In genomic region chr3:50089603-50089945, GRCh38 we compare ENCODE assay signal across 8 cellular contexts. TPM values are rescaled to one million over a fixed set of nuclear protein-coding genes. Genes with fewer than 3 reads are reported as not detected.
DNase-seq lines count a peak whose midpoint lies in the region; ATAC-seq, FAIRE-seq and TF ChIP-seq lines count a peak whose summit lies in the region.

No MANE protein-coding gene starts in this region.

- POLR2A ChIA-PET in AG04449 (lab: Yijun Ruan, JAX) = interaction anchor here (1.4 kb wide), 1 partner anchor 150 kb away, joined by 5 read pairs; the partner anchor contains the start of gene RBM6
- POLR2A ChIA-PET in activated CD4-positive, alpha-beta memory T cell treated with anti-CD3 and anti-CD28 coated beads for 36 hours (lab: Charles Lee) = interaction anchor here (1.1 to 1.6 kb wide), 3 partner anchors 11 to 159 kb away, joined by 3 to 4 read pairs (median 3); partner anchors contain the start of gene GNAI2

- H3K27ac ChIP-seq in heart right ventricle = peak overlapping the region in 9 of 10 donors; percentile 90 to 100 (median 96)

- H3K36me3 Mint-ChIP-seq in activated CD4-positive, alpha-beta memory T cell treated with anti-CD3 and anti-CD28 coated beads for 36 hours = peaks cover 35% of the 10 kb centered on the region

- no peaks in the 10 kb centered on the region for H3K9me3 Mint-ChIP-seq in activated CD4-positive, alpha-beta memory T cell treated with anti-CD3 and anti-CD28 coated beads for 36 hours

- intact Hi-C loops in activated CD4-positive, alpha-beta memory T cell treated with anti-CD3 and anti-CD28 coated beads for 36 hours (cut with micrococcal nuclease) = loop anchor here (2.0 kb wide), 2 partner anchors 65 to 287 kb away; partner anchors contain the start of genes INKA1 and SEMA3F
- intact Hi-C loops in heart right ventricle (cut with DNase I) = no loop called here

- 0 to 1% methylated on average over 16 of the region's 16 CpGs for WGBS in heart right ventricle, 2 donors

- H3K27me3 ChIP-seq in heart right ventricle = no peaks in the 10 kb centered on the region

- H3K4me3 Mint-ChIP-seq in activated CD4-positive, alpha-beta memory T cell treated with anti-CD3 and anti-CD28 coated beads for 36 hours = peak overlapping the region; percentile 98

- no peak for FAIRE-seq in H54 (lab: Jason Lieb, UNC)

- H3K4me1 ChIP-seq in heart right ventricle = peaks cover 11 to 34% (median 19%) of the 10 kb centered on the region in 9 donors

- H3K4me1 Mint-ChIP-seq in activated CD4-positive, alpha-beta memory T cell treated with anti-CD3 and anti-CD28 coated beads for 36 hours (ENCODE audit: low read depth) = peaks cover 24% of the 10 kb centered on the region

- H3K27me3 Mint-ChIP-seq in activated CD4-positive, alpha-beta memory T cell treated with anti-CD3 and anti-CD28 coated beads for 36 hours = no peaks in the 10 kb centered on the region

- TF ChIP-seq CTCF in AG04449 (IDR thresholded peaks at IDR 0.05; ENCODE audit: insufficient read depth, low read length, missing control alignments) = no peak
- TF ChIP-seq CTCF in heart right ventricle (IDR thresholded peaks at IDR 0.05) = no peak
- TF ChIP-seq CTCF in retinal pigment epithelial cell (conservative IDR thresholded peaks at IDR 0.05; ENCODE audit: low read depth, low read length) = no peak

- DNase-seq in AG04449 (ENCODE audit: low read depth, low spot score) = no peak
- peak; percentile 38 for DNase-seq in H54 (ENCODE audit: insufficient read length, low spot score)
- no peak for DNase-seq in activated CD4-positive, alpha-beta memory T cell treated with anti-CD3 and anti-CD28 coated beads for 36 hours
- no peak for DNase-seq in heart right ventricle
- no peak for DNase-seq in retinal pigment epithelial cell (ENCODE audit: low read depth)
- no peak for DNase-seq in T-helper 9 cell
- no peak for DNase-seq in DMS53 (lab: John Stamatoyannopoulos, UW)
- DNase-seq in D341Med (ENCODE audit: low spot score) = no peak

- no peaks in the 10 kb centered on the region for H3K9me3 ChIP-seq in heart right ventricle

- H3K27ac Mint-ChIP-seq in activated CD4-positive, alpha-beta memory T cell treated with anti-CD3 and anti-CD28 coated beads for 36 hours = peak overlapping the region; percentile 96

- no peak for TF ChIP-seq POLR2A in H54 (IDR thresholded peaks at IDR 0.05; ENCODE audit: low read depth, low read length)

- H3K36me3 ChIP-seq in heart right ventricle = peaks cover 0 to 45% (median 41%) of the 10 kb centered on the region in 9 donors

- ATAC-seq in heart right ventricle = peak; percentile 10 to 32 (median 24)

- H3K4me3 ChIP-seq in AG04449 (ENCODE audit: low read depth, low read length) = peak overlapping the region; percentile 99
- peak overlapping the region; percentile 69 to 99 (median 88) for H3K4me3 ChIP-seq in heart right ventricle
- peak overlapping the region; percentile 100 for H3K4me3 ChIP-seq in retinal pigment epithelial cell (ENCODE audit: low read length)

- CTCF ChIA-PET in AG04449 (lab: Yijun Ruan, JAX) = interaction anchor here (0.8 to 1.7 kb wide), 6 partner anchors 11 to 102 kb away, joined by 3 to 4 read pairs (median 3); no protein-coding TSS in a partner anchor
- CTCF ChIA-PET in activated CD4-positive, alpha-beta memory T cell treated with anti-CD3 and anti-CD28 coated beads for 36 hours (lab: Charles Lee) = interaction anchor here (0.7 to 1.7 kb wide), 5 partner anchors 149 to 287 kb away, joined by 3 to 5 read pairs (median 4); partner anchors contain the start of gene INKA1

RNA-seq across cellular contexts. Expression of gene RBM5, which starts 0.9 kb away (rescaled TPM):
- total RNA-seq in activated CD4-positive, alpha-beta memory T cell treated with anti-CD3 and anti-CD28 coated beads for 36 hours = 100 to 1,000 TPM in 1 of 2 experiments, 10 to 100 TPM in 1; 95.2 to 107 TPM
- total RNA-seq in heart right ventricle = 10 to 100 TPM; 46.9 to 67.0 (median 56.8) TPM
- polyA plus RNA-seq in heart right ventricle = 10 to 100 TPM; 30.2 to 86.3 TPM
